ENCODE assay signal across 9 cellular contexts in genomic region chr2:172084734-172085459, GRCh38. TPM values are rescaled to one million over a fixed set of nuclear protein-coding genes. Genes with fewer than 3 reads are reported as not detected.
DNase-seq lines count a peak whose midpoint lies in the region; ATAC-seq, FAIRE-seq and TF ChIP-seq lines count a peak whose summit lies in the region.
"Had no signal": no experiment of that assay in that cellular context is flagged by ENCODE, and none has a peak within 500 bp of the region (broad histone marks: within the 10 kb centered on the region; RNA-seq: fewer than 3 reads in every experiment).

No MANE protein-coding gene starts in this region.

- H3K36me3 ChIP-seq in esophagus (ENCODE audit: control insufficient read depth in 2 of 2, insufficient read depth in 2 of 2, low read length in 1 of 2) (no peaks in the 10 kb centered on the region), tibial nerve (peaks cover 0 to 4% (median 0%) of the 10 kb centered on the region in 3 donors)

- TF ChIP-seq EP300 in tibial nerve (IDR thresholded peaks at IDR 0.05) = peak in 1 of 2 donors; percentile 70

- TF ChIP-seq CTCF in D721Med (IDR thresholded peaks at IDR 0.05; ENCODE audit: insufficient read depth, missing control alignments) (no peak), tibial nerve (IDR thresholded peaks at IDR 0.05) (no peak)

- H3K4me3 ChIP-seq in esophagus (ENCODE audit: low read depth in 1 of 2, low read length in 2 of 2) (peak overlapping the region; percentile 28 to 40), tibial nerve (peak overlapping the region; percentile 19 to 66 (median 49))

- peaks cover 66% of the 10 kb centered on the region for H3K4me1 Mint-ChIP-seq in activated CD4-positive, alpha-beta T cell treated with anti-CD3 and anti-CD28 coated beads, Interleukin-2, amount 10 ng/mL, durations not matched to agents 7 days and 5 days

- no peak for FAIRE-seq in D721Med (lab: Jason Lieb, UNC)
- peak; percentile 94 for FAIRE-seq in GM19239 (lab: Jason Lieb, UNC)

- WGBS in esophagus, 2 donors = 1% methylated on average over 66 to 74 of the region's 74 CpGs
- 0 to 1% methylated on average over 27 to 45 of the region's 74 CpGs for WGBS in tibial nerve, 2 donors

- CTCF ChIA-PET in activated CD4-positive, alpha-beta T cell treated with anti-CD3 and anti-CD28 coated beads, Interleukin-2, amount 10 ng/mL, durations not matched to agents 7 days and 5 days (lab: Charles Lee) = interaction anchor here (0.6 to 2.7 kb wide), 4 partner anchors 17 to 466 kb away, joined by 3 to 8 read pairs (median 3); partner anchors contain the start of gene DLX2

- H3K36me3 Mint-ChIP-seq in activated CD4-positive, alpha-beta T cell treated with anti-CD3 and anti-CD28 coated beads, Interleukin-2, amount 10 ng/mL, durations not matched to agents 7 days and 5 days (ENCODE audit: low read depth) = peaks cover 12% of the 10 kb centered on the region

- H3K27me3 Mint-ChIP-seq in activated CD4-positive, alpha-beta T cell treated with anti-CD3 and anti-CD28 coated beads, Interleukin-2, amount 10 ng/mL, durations not matched to agents 7 days and 5 days = peaks cover 95% of the 10 kb centered on the region

- H3K4me1 ChIP-seq in esophagus (ENCODE audit: control insufficient read depth in 2 of 2, insufficient read depth in 2 of 2, low read length in 1 of 2) (peaks cover 15 to 22% of the 10 kb centered on the region in 2 donors), tibial nerve (peaks cover 0 to 62% (median 30%) of the 10 kb centered on the region in 4 donors)

- peak; percentile 88 for ATAC-seq in HG03280 (IDR thresholded peaks at IDR 0.05; ENCODE audit: unreplicated experiment)

- H3K9me3 Mint-ChIP-seq in activated CD4-positive, alpha-beta T cell treated with anti-CD3 and anti-CD28 coated beads, Interleukin-2, amount 10 ng/mL, durations not matched to agents 7 days and 5 days = no peaks in the 10 kb centered on the region

- H3K4me3 Mint-ChIP-seq in activated CD4-positive, alpha-beta T cell treated with anti-CD3 and anti-CD28 coated beads, Interleukin-2, amount 10 ng/mL, durations not matched to agents 7 days and 5 days = peak overlapping the region; percentile 57

- DNase-seq in D721Med (ENCODE audit: insufficient read length, low spot score) (peak; percentile 85), GM19239 (ENCODE audit: insufficient read length, low spot score) (no peak), NCI-H446 treated with DMSO at 0.1 percent for 48 hours (lab: John Stamatoyannopoulos, UW) (peak; percentile 90), mucosa of gallbladder (ENCODE audit: low spot score) (peak; percentile 54), tibial nerve (ENCODE audit: low spot score in 2 of 2) (peak in 1 of 2 donors; percentile 70)
- DNase-seq in activated CD4-positive, alpha-beta T cell treated with anti-CD3 and anti-CD28 coated beads, Interleukin-2, amount 10 ng/mL, durations not matched to agents 7 days and 5 days = peak; percentile 53

- no peak overlapping the region for H3K27ac ChIP-seq in esophagus (ENCODE audit: low read depth in 2 of 2, low read length in 1 of 2)
- H3K27ac ChIP-seq in tibial nerve = peak overlapping the region in 1 of 4 donors; percentile 52

- H3K27ac Mint-ChIP-seq in activated CD4-positive, alpha-beta T cell treated with anti-CD3 and anti-CD28 coated beads, Interleukin-2, amount 10 ng/mL, durations not matched to agents 7 days and 5 days = no peak overlapping the region

- POLR2A ChIA-PET in activated CD4-positive, alpha-beta T cell treated with anti-CD3 and anti-CD28 coated beads, Interleukin-2, amount 10 ng/mL, durations not matched to agents 7 days and 5 days (lab: Charles Lee) = no interaction called here

- H3K9me3 ChIP-seq in esophagus (ENCODE audit: control insufficient read depth in 2 of 2, insufficient read depth in 1 of 2, low read depth in 1 of 2, low read length in 1 of 2) (peaks cover 3 to 6% of the 10 kb centered on the region in 2 donors), tibial nerve (no peaks in the 10 kb centered on the region)

- peak; percentile 23 to 31 for TF ChIP-seq POLR2A in tibial nerve (IDR thresholded peaks at IDR 0.05)

- H3K27me3 ChIP-seq in esophagus (ENCODE audit: control insufficient read depth in 1 of 2, insufficient read depth in 2 of 2, low read length in 2 of 2) = peaks cover 3 to 76% of the 10 kb centered on the region in 2 donors
- H3K27me3 ChIP-seq in tibial nerve = peaks cover 14 to 100% of the 10 kb centered on the region in 2 donors

RNA-seq across cellular contexts. Expression of gene DLX1, which starts 0.4 kb away (rescaled TPM):
- not detected for total RNA-seq in activated CD4-positive, alpha-beta T cell treated with anti-CD3 and anti-CD28 coated beads, Interleukin-2, amount 10 ng/mL, durations not matched to agents 7 days and 5 days
- under 1 TPM; 0.02 to 0.06 TPM for polyA plus RNA-seq in esophagus
- total RNA-seq in mucosa of gallbladder (0.46 TPM), tibial nerve (under 1 TPM in 1 of 4 donors, not detected in 3; 0.44 TPM)
- total RNA-seq: liver had no signal
- polyA plus RNA-seq: liver had no signal

RNA-seq across cellular contexts. Expression of gene DLX2, which starts 17.8 kb away (rescaled TPM):
- total RNA-seq in activated CD4-positive, alpha-beta T cell treated with anti-CD3 and anti-CD28 coated beads, Interleukin-2, amount 10 ng/mL, durations not matched to agents 7 days and 5 days = not detected
- polyA plus RNA-seq in esophagus = not detected
- total RNA-seq in mucosa of gallbladder (0.14 TPM), tibial nerve (not detected)
- total RNA-seq: liver had no signal
- polyA plus RNA-seq: liver had no signal
